Comparison of ENCODE assay signal across 21 cellular contexts in the genomic region with DNA sequence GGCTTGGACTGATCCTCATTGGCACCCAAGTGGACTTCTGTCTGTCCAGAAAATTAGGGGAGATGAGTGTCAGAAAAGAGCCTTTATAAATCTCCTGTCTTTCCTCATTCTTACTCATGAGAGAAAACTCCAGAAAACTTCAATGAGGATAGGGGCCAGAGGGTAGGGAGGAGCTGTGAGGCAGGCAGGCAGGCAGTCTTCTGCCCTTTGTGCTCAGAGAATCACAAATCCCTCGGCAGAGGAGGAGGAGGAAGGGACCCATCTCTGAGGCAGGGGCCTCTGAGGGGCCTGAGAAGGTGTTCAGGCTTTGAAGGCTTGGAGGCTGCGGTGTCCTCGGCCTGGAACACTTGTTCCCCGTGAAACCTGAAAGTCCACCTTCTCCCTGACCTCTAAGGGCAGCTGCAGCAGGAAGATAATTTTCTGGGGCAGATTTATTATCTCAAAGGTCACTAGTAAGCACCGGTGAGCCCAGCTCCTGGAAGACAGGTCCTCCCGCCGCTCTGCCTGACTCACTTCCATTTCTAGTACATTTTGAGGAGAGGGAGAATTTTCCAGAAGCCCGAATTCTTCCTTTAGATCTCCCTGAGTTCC.
DNase-seq lines count a peak whose midpoint lies in the region; ATAC-seq and TF ChIP-seq lines count a peak whose summit lies in the region.
"Had no signal": no experiment of that assay in that cellular context is flagged by ENCODE, and none has a peak within 500 bp of the region (broad histone marks: within the 10 kb centered on the region; RNA-seq: fewer than 3 reads in every experiment).

No MANE protein-coding gene starts in this region.

- no peak for ATAC-seq in effector memory CD8-positive, alpha-beta T cell (replicated peaks)
- peak; percentile 16 for ATAC-seq in mucosa of descending colon
- no peak for ATAC-seq in HG02852 (IDR thresholded peaks at IDR 0.05; ENCODE audit: unreplicated experiment)
- ATAC-seq in HG02571 (IDR thresholded peaks at IDR 0.05; ENCODE audit: unreplicated experiment): no peak
- no peak for ATAC-seq in foreskin keratinocyte

- H3K4me1 ChIP-seq in mucosa of descending colon (ENCODE audit: low read depth) (no peaks in the 10 kb centered on the region), smooth muscle cell (ENCODE audit: low read depth) (peaks cover 7% of the 10 kb centered on the region), foreskin keratinocyte (no peaks in the 10 kb centered on the region)

- no peaks in the 10 kb centered on the region for H3K9me3 ChIP-seq in mucosa of descending colon
- no peaks in the 10 kb centered on the region for H3K9me3 ChIP-seq in smooth muscle cell (replicated peaks; ENCODE audit: low read depth)

- TF ChIP-seq CTCF in mucosa of descending colon (IDR thresholded peaks at IDR 0.05): no peak
- TF ChIP-seq CTCF in smooth muscle cell (IDR thresholded peaks at IDR 0.05; ENCODE audit: borderline replicate concordance, insufficient read depth, poor library complexity, severe bottlenecking): no peak
- no peak for TF ChIP-seq CTCF in foreskin keratinocyte (conservative IDR thresholded peaks at IDR 0.05)

- H3K4me2 ChIP-seq in smooth muscle cell: peak overlapping the region; percentile 80

- H3K4me1 Mint-ChIP-seq in effector memory CD8-positive, alpha-beta T cell (ENCODE audit: low read depth in 2 of 2): peaks cover 16 to 18% of the 10 kb centered on the region in 2 donors

- H3K27me3 ChIP-seq in smooth muscle cell (ENCODE audit: low read depth) (no peaks in the 10 kb centered on the region), foreskin keratinocyte (no peaks in the 10 kb centered on the region)

- peak overlapping the region; percentile 17 for H3K27ac ChIP-seq in smooth muscle cell (ENCODE audit: low read depth)
- no peak overlapping the region for H3K27ac ChIP-seq in foreskin keratinocyte
- H3K27ac ChIP-seq: GM23248 had no signal

- peak overlapping the region; percentile 71 for H2AFZ ChIP-seq in smooth muscle cell (ENCODE audit: low read depth)
- H2AFZ ChIP-seq: GM23248 had no signal

- no peaks in the 10 kb centered on the region for H3K36me3 ChIP-seq in mucosa of descending colon (ENCODE audit: low read depth)
- no peaks in the 10 kb centered on the region for H3K36me3 ChIP-seq in smooth muscle cell (ENCODE audit: low read depth)

- no peak overlapping the region for H3K9ac ChIP-seq in smooth muscle cell (ENCODE audit: low read depth)
- H3K9ac ChIP-seq: GM23248 had no signal

- no peaks in the 10 kb centered on the region for H3K79me2 ChIP-seq in smooth muscle cell (ENCODE audit: low read depth)

- intact Hi-C loops in mucosa of descending colon (cut with DNase I, micrococcal nuclease): no loop called here

- H3K36me3 Mint-ChIP-seq in effector memory CD8-positive, alpha-beta T cell (ENCODE audit: insufficient read depth): peaks cover 3% of the 10 kb centered on the region
- H3K36me3 Mint-ChIP-seq: CD4-positive, CD25-positive, alpha-beta regulatory T cell had no signal

- no peak overlapping the region for H3K4me3 Mint-ChIP-seq in effector memory CD8-positive, alpha-beta T cell
- H3K4me3 Mint-ChIP-seq: CD4-positive, CD25-positive, alpha-beta regulatory T cell had no signal

- peaks cover 0 to 1% of the 10 kb centered on the region in 2 donors for H3K27me3 Mint-ChIP-seq in effector memory CD8-positive, alpha-beta T cell
- H3K27me3 Mint-ChIP-seq: CD4-positive, CD25-positive, alpha-beta regulatory T cell had no signal

- H3K4me3 ChIP-seq in mucosa of descending colon (no peak overlapping the region), smooth muscle cell (no peak overlapping the region)
- H3K4me3 ChIP-seq: GM23248 had no signal

- no peaks in the 10 kb centered on the region for H4K20me1 ChIP-seq in smooth muscle cell (ENCODE audit: low read depth)

- H3F3A ChIP-seq in smooth muscle cell (ENCODE audit: low read depth): peaks cover 12% of the 10 kb centered on the region

- 29% methylated on average over 8 of the region's 8 CpGs for WGBS in smooth muscle cell (ENCODE audit: low lambda C conversion rate)

- DNase-seq in HT-29 (ENCODE audit: low spot score) (peak; percentile 10), mucosa of descending colon (no peak), smooth muscle cell (lab: John Stamatoyannopoulos, UW; ENCODE audit: unreplicated experiment) (no peak), epidermal melanocyte (ENCODE audit: insufficient read length, low spot score) (no peak), foreskin keratinocyte (no peak)
- DNase-seq in effector memory CD8-positive, alpha-beta T cell: no peak
- DNase-seq: ACHN; AML-193; Calu3; CD4-positive, CD25-positive, alpha-beta regulatory T cell; DMS79; GM23248; Karpas-422; NCI-H1105 treated with DMSO at 0.1 percent for 48 hours; NCI-H187 treated with DMSO at 0.1 percent for 48 hours; NCI-H2171; NCI-H446 treated with DMSO at 0.1 percent for 48 hours; NK-92 treated with Interleukin-12 subunit alpha and Interleukin-12 subunit beta, amount 100 ng/mL, for 24 hours; SIG-M5 had no signal

- H3K9me3 Mint-ChIP-seq in effector memory CD8-positive, alpha-beta T cell: no peaks in the 10 kb centered on the region
- H3K9me3 Mint-ChIP-seq: CD4-positive, CD25-positive, alpha-beta regulatory T cell had no signal

- peak overlapping the region; percentile 10 to 32 for H3K27ac Mint-ChIP-seq in effector memory CD8-positive, alpha-beta T cell
- H3K27ac Mint-ChIP-seq: CD4-positive, CD25-positive, alpha-beta regulatory T cell had no signal
